In genomic region chr12:3680919-3681594, GRCh38 we compare ENCODE assay signal across 8 cellular contexts.
DNase-seq lines count a peak whose midpoint lies in the region; ATAC-seq and TF ChIP-seq lines count a peak whose summit lies in the region.
"Had no signal": no experiment of that assay in that cellular context is flagged by ENCODE, and none has a peak within 500 bp of the region (broad histone marks: within the 10 kb centered on the region; RNA-seq: fewer than 3 reads in every experiment).

No MANE protein-coding gene starts in this region.

- intact Hi-C loops in left ventricle myocardium inferior (cut with micrococcal nuclease): no loop called here

- peak; percentile 65 for DNase-seq in NCI-H146 (lab: John Stamatoyannopoulos, UW)
- no peak for DNase-seq in T-helper 17 cell
- peak; percentile 71 for DNase-seq in left ventricle myocardium inferior
- DNase-seq in renal cortical epithelial cell (ENCODE audit: low read depth): peak; percentile 27
- no peak for DNase-seq in NOMO-1 treated with DMSO at 0.1 percent for 48 hours (lab: John Stamatoyannopoulos, UW; ENCODE audit: unreplicated experiment)
- DNase-seq: lower lobe of right lung had no signal

- TF ChIP-seq CTCF in left ventricle myocardium inferior (IDR thresholded peaks at IDR 0.05; ENCODE audit: borderline replicate concordance): peak; percentile 49

- H3K36me3 Mint-ChIP-seq in T-helper 17 cell (ENCODE audit: low read depth): peaks cover 13% of the 10 kb centered on the region

- no peaks in the 10 kb centered on the region for H3K27me3 ChIP-seq in left ventricle myocardium inferior (ENCODE audit: low read depth)

- H3K9me3 ChIP-seq in T-helper 17 cell (ENCODE audit: control insufficient read depth, low read length, poor library complexity, severe bottlenecking) (no peaks in the 10 kb centered on the region), left ventricle myocardium inferior (replicated peaks) (no peaks in the 10 kb centered on the region)
- H3K9me3 ChIP-seq: lower lobe of right lung had no signal

- H3K36me3 ChIP-seq in left ventricle myocardium inferior: no peaks in the 10 kb centered on the region

- ATAC-seq in T-helper 17 cell (no peak), GM18498 (IDR thresholded peaks at IDR 0.05; ENCODE audit: unreplicated experiment) (no peak), GM21786 (IDR thresholded peaks at IDR 0.05; ENCODE audit: unreplicated experiment) (no peak)
- ATAC-seq: lower lobe of right lung had no signal

- H3K4me1 Mint-ChIP-seq in T-helper 17 cell: peaks cover 12% of the 10 kb centered on the region

- H3K4me3 ChIP-seq in left ventricle myocardium inferior: no peak overlapping the region
- H3K4me3 ChIP-seq: lower lobe of right lung had no signal

- no peak overlapping the region for H3K4me3 Mint-ChIP-seq in T-helper 17 cell

- peak overlapping the region; percentile 85 for H3K27ac Mint-ChIP-seq in T-helper 17 cell

- H3K27ac ChIP-seq in left ventricle myocardium inferior (replicated peaks): no peak overlapping the region
- H3K27ac ChIP-seq: lower lobe of right lung had no signal

- no peaks in the 10 kb centered on the region for H3K27me3 Mint-ChIP-seq in T-helper 17 cell

- peaks cover 41% of the 10 kb centered on the region for H3K4me1 ChIP-seq in left ventricle myocardium inferior
- H3K4me1 ChIP-seq: lower lobe of right lung had no signal

Comparison
In these comparisons a context has a peak if more than half of its experiments do, and no peak if none do; other contexts are left out.
1. DNase-seq: peak in NCI-H146 (single experiment), left ventricle myocardium inferior (single experiment) and renal cortical epithelial cell (single experiment); none in T-helper 17 cell (0 of 3) and NOMO-1 treated with DMSO at 0.1 percent for 48 hours (single experiment).